8 cellular contexts compared by ENCODE assay signal in genomic region chr14:61438860-61439765, GRCh38.
DNase-seq lines count a peak whose midpoint lies in the region; ATAC-seq and TF ChIP-seq lines count a peak whose summit lies in the region.

No MANE protein-coding gene starts in this region.

- H3K4me1 ChIP-seq in mesenchymal stem cell (ENCODE audit: control insufficient read depth, insufficient read depth, low read depth, low read length) (peaks cover 5% of the 10 kb centered on the region), urinary bladder (ENCODE audit: insufficient read depth) (no peaks in the 10 kb centered on the region)

- H4K8ac ChIP-seq in mesenchymal stem cell (ENCODE audit: low read length), result no peak overlapping the region

- no peak overlapping the region for H3K18ac ChIP-seq in mesenchymal stem cell (ENCODE audit: low read depth in 1 of 2, low read length in 2 of 2)

- H2BK12ac ChIP-seq in mesenchymal stem cell (ENCODE audit: low read length in 2 of 2), result peak overlapping the region in 1 of 2 experiments; percentile 39

- H3K27ac ChIP-seq in mesenchymal stem cell (ENCODE audit: low read length, poor library complexity, severe bottlenecking) (no peak overlapping the region), urinary bladder (ENCODE audit: low read depth) (peak overlapping the region; percentile 7)

- no peak overlapping the region for H2BK15ac ChIP-seq in mesenchymal stem cell (ENCODE audit: low read depth, poor library complexity, severe bottlenecking)

- H3K23ac ChIP-seq in mesenchymal stem cell (ENCODE audit: low read length in 2 of 2), result no peak overlapping the region

- H2AFZ ChIP-seq in mesenchymal stem cell (ENCODE audit: low read depth, low read length), result peak overlapping the region; percentile 68

- no peak for TF ChIP-seq CTCF in GM13977 (IDR thresholded peaks at IDR 0.05; ENCODE audit: extremely low read depth, insufficient read depth, missing control alignments)

- no peak overlapping the region for H2AK5ac ChIP-seq in mesenchymal stem cell (ENCODE audit: low read length, severe bottlenecking)

- no peak overlapping the region for H3K4me3 ChIP-seq in mesenchymal stem cell (ENCODE audit: insufficient read depth in 1 of 2, low read depth in 1 of 2, low read length in 2 of 2)
- no peak overlapping the region for H3K4me3 ChIP-seq in urinary bladder (ENCODE audit: low read depth, low read length)

- H3K9me3 ChIP-seq in mesenchymal stem cell (ENCODE audit: control insufficient read depth, low read length), result no peaks in the 10 kb centered on the region

- no peaks in the 10 kb centered on the region for H3K36me3 ChIP-seq in mesenchymal stem cell (ENCODE audit: control insufficient read depth in 1 of 2, insufficient read depth in 2 of 2, low read depth in 1 of 2, low read length in 2 of 2)
- no peaks in the 10 kb centered on the region for H3K36me3 ChIP-seq in urinary bladder (ENCODE audit: insufficient read depth)

- H3K4me2 ChIP-seq in mesenchymal stem cell (ENCODE audit: low read length, poor library complexity, severe bottlenecking), result peak overlapping the region; percentile 35

- 35% methylated on average over 12 of the region's 12 CpGs for WGBS in mesenchymal stem cell
- 39% methylated on average over 12 of the region's 12 CpGs for WGBS in urinary bladder

- H2BK5ac ChIP-seq in mesenchymal stem cell (ENCODE audit: low read depth, low read length, poor library complexity, severe bottlenecking), result no peak overlapping the region

- H3K4ac ChIP-seq in mesenchymal stem cell (ENCODE audit: low read depth in 1 of 2, low read length in 2 of 2), result peak overlapping the region in 1 of 2 experiments; percentile 41

- H3K9ac ChIP-seq in mesenchymal stem cell (ENCODE audit: low read length), result peak overlapping the region; percentile 39

- peak overlapping the region in 1 of 2 experiments; percentile 72 for H3K14ac ChIP-seq in mesenchymal stem cell (ENCODE audit: low read length in 2 of 2)

- H3K79me1 ChIP-seq in mesenchymal stem cell (replicated peaks; ENCODE audit: low read length, poor library complexity, severe bottlenecking), result no peaks in the 10 kb centered on the region

- H3K27me3 ChIP-seq in mesenchymal stem cell (ENCODE audit: control insufficient read depth in 1 of 2, insufficient read depth in 1 of 2, low read length in 2 of 2), result no peaks in the 10 kb centered on the region

- no peak overlapping the region for H2BK120ac ChIP-seq in mesenchymal stem cell (ENCODE audit: low read depth, low read length)

- no peak overlapping the region for H4K91ac ChIP-seq in mesenchymal stem cell (ENCODE audit: low read length)

- peak; percentile 61 for ATAC-seq in HG02973 (IDR thresholded peaks at IDR 0.05; ENCODE audit: unreplicated experiment)

- in situ Hi-C loops in GM13977 (cut with MboI; ENCODE audit: low pct_unique_long_range_greater_than_20kb, low sequenced_read_pairs, unreplicated experiment), result no loop called here

- DNase-seq in GM13977 (ENCODE audit: low spot score) (peak; percentile 44), SW480 (ENCODE audit: low spot score) (peak; percentile 60), dermis blood vessel endothelial cell (peak; percentile 87), mesenchymal stem cell (peak; percentile 76), NCI-H1092 treated with DMSO at 0.1 percent for 48 hours (lab: John Stamatoyannopoulos, UW) (no peak), NCI-H226 (no peak)

Comparison
In these comparisons a context has a peak if more than half of its experiments do, and no peak if none do; other contexts are left out.
1. DNase-seq: peak in GM13977 (single experiment), SW480 (single experiment), dermis blood vessel endothelial cell (single experiment) and mesenchymal stem cell (single experiment); none in NCI-H1092 treated with DMSO at 0.1 percent for 48 hours (single experiment) and NCI-H226 (single experiment).